In the genomic region with DNA sequence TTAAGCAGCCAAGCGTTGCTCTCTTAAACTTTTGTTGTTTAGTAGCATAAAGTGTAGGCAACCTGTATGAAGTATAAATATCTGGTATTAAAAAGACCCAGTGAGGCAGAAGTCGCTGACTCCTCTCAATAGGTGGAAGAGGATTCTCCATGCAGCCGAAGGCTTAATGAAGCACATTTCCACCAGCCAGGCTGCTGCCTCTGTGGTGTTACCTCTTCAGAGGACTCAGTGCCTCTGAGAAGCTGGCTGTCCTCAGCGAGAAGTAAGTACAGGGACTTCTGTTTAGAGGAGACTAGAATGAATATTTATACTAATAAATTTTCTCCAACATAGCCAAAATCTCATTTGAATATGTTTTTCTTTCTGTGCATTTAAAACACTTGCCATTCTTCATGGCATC, we compare ENCODE assay signal across 21 cellular contexts. TPM values are rescaled to one million over a fixed set of nuclear protein-coding genes. Genes with fewer than 3 reads are reported as not detected.
"Had no signal": no experiment of that assay in that cellular context is flagged by ENCODE, and none has a peak within 500 bp of the region (broad histone marks: within the 10 kb centered on the region; RNA-seq: fewer than 3 reads in every experiment).

No MANE protein-coding gene starts in this region.

- H3K27me3 ChIP-seq: colonic mucosa, gastroesophageal sphincter, ovary, spleen, upper lobe of right lung had no signal

- H3K4me3 ChIP-seq: colonic mucosa, gastroesophageal sphincter, lung, mucosa of descending colon, ovary, spleen, thoracic aorta, upper lobe of right lung had no signal

- H3K27ac ChIP-seq: colonic mucosa, gastroesophageal sphincter, ovary, spleen, thoracic aorta, upper lobe of right lung had no signal

- ATAC-seq: activated CD8-positive, alpha-beta T cell treated with anti-CD3 and anti-CD28 coated beads for 36 hours; activated naive CD4-positive, alpha-beta T cell treated with anti-CD3 and anti-CD28 coated beads, Interleukin-2, amount 50 U/mL, for 72 hours; activated T-cell treated with anti-CD3 and anti-CD28 coated beads, Interleukin-2, amount 50 U/mL, for 4 hours; activated T-helper 17 cell treated with anti-CD3 and anti-CD28 coated beads, Interleukin-2, amount 50 U/mL, for 72 hours; gastroesophageal sphincter; mucosa of descending colon; upper lobe of right lung had no signal

- DNase-seq: activated B cell treated with CpG ODN at 0.5 μM for 24 hours; activated CD4-positive, alpha-beta T cell treated with anti-CD3 and anti-CD28 coated beads, Interleukin-2, amount 50 U/mL, for 1 hour; activated CD8-positive, alpha-beta T cell treated with anti-CD3 and anti-CD28 coated beads for 36 hours; activated naive CD4-positive, alpha-beta T cell; activated T-cell treated with anti-CD3 and anti-CD28 coated beads, Interleukin-2, amount 50 U/mL, for 4 hours; cerebellar nuclear complex; colonic mucosa; effector memory CD4-positive, alpha-beta T cell; erythroblast; kidney glomerular epithelial cell; mucosa of descending colon; ovary; spleen; stimulated activated naive CD4-positive, alpha-beta T cell treated with Interleukin-2 at 50 U/mL for 16 hours; T-helper 1 cell; upper lobe of right lung had no signal

- H3K36me3 ChIP-seq: colonic mucosa, gastroesophageal sphincter, ovary, spleen, thoracic aorta, upper lobe of right lung had no signal

- H3K9me3 ChIP-seq: colonic mucosa, gastroesophageal sphincter, mucosa of descending colon, ovary, spleen, thoracic aorta, upper lobe of right lung had no signal

- H3K4me1 ChIP-seq: colonic mucosa, gastroesophageal sphincter, upper lobe of right lung had no signal

RNA-seq across cellular contexts. Expression of gene SORBS2, which starts 6.0 kb away (rescaled TPM):
- total RNA-seq: activated B cell treated with CpG ODN at 0.5 μM for 24 hours; activated CD8-positive, alpha-beta T cell treated with anti-CD3 and anti-CD28 coated beads for 36 hours; activated naive CD4-positive, alpha-beta T cell treated with anti-CD3 and anti-CD28 coated beads, Interleukin-2, amount 50 U/mL, for 72 hours; activated T-helper 17 cell treated with anti-CD3 and anti-CD28 coated beads, Interleukin-2, amount 50 U/mL, for 72 hours had no signal
